In the genomic region with DNA sequence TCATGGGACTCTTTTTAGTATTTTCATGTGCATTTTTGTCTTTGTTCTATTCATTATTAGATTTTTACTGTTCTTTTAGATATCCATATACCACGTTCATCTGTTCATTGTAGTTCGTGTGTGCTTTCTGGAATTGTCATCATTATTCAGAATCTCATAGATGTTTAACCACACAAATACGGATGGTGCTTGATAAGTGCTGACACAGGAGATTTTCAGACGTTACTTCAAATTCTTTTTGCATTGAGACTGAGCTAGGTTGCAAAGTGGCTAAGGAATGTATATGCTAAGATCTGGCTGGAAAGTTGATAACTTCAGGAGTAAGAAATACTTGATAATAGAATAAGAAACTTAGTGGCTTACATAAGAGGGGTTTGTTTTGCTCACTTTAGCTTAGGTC, we compare ENCODE assay signal across 25 cellular contexts.
"Had no signal": no experiment of that assay in that cellular context is flagged by ENCODE, and none has a peak within 500 bp of the region (broad histone marks: within the 10 kb centered on the region; RNA-seq: fewer than 3 reads in every experiment).

No MANE protein-coding gene starts in this region.

- H3K36me3 ChIP-seq: colonic mucosa, esophagus squamous epithelium, gastrocnemius medialis, heart right ventricle, left lung, lower lobe of right lung had no signal

- ATAC-seq: effector memory CD8-positive, alpha-beta T cell; esophagus mucosa; gastrocnemius medialis; heart right ventricle; left cardiac atrium; left lung; left ventricle myocardium superior; lower lobe of right lung; mucosa of descending colon had no signal

- DNase-seq: colonic mucosa; cortex of kidney; effector CD8-positive, alpha-beta T cell; effector memory CD8-positive, alpha-beta T cell; endodermal cell; erythroblast; esophagus squamous epithelium; foreskin fibroblast; gastrocnemius medialis; glutamatergic neuron; head of caudate nucleus; heart right ventricle; hippocampal formation; left cardiac atrium; left lung; left ventricle myocardium superior; lower lobe of right lung; mesenchymal stem cell; mucosa of descending colon; naive B cell had no signal

- H3K4me1 ChIP-seq: colonic mucosa, esophagus squamous epithelium, gastrocnemius medialis, heart right ventricle, left lung, lower lobe of right lung had no signal

- H3K27ac ChIP-seq: colonic mucosa, epithelial cell of prostate, esophagus squamous epithelium, gastrocnemius medialis, heart right ventricle, left lung, lower lobe of right lung had no signal

- FAIRE-seq: endometrium, islet of Langerhans, keratinocyte had no signal

- H3K27me3 ChIP-seq: colonic mucosa, esophagus squamous epithelium, gastrocnemius medialis, heart right ventricle, left lung had no signal

- H3K9me3 ChIP-seq: colonic mucosa, gastrocnemius medialis, lower lobe of right lung, mucosa of descending colon had no signal

- H3K4me3 ChIP-seq: colonic mucosa, esophagus squamous epithelium, gastrocnemius medialis, heart right ventricle, left lung, lower lobe of right lung, mucosa of descending colon had no signal
